ENCODE assay signal across 3 cellular contexts in genomic region chr5:34521628-34522290, GRCh38.
TF ChIP-seq lines count a peak whose summit lies in the region.

No MANE protein-coding gene starts in this region.

TF ChIP-seq in SK-N-SH, 30 proteins besides CTCF, POLR2A, EP300 and RAD21:
- TF ChIP-seq NFIC (IDR thresholded peaks at IDR 0.05; ENCODE audit: borderline replicate concordance) (no peak), USF1 (IDR thresholded peaks at IDR 0.05; ENCODE audit: borderline replicate concordance, low read depth) (no peak)

TF ChIP-seq in SK-N-SH treated with all-trans-retinoic acid at 6 μM for 48 hours, 23 proteins besides CTCF, POLR2A, EP300 and RAD21:
- no peak for TF ChIP-seq CSRNP3 (CRISPR knock-in tag; IDR thresholded peaks at IDR 0.05)
- no peak for TF ChIP-seq RARB (CRISPR knock-in tag; IDR thresholded peaks at IDR 0.05)
- no peak for TF ChIP-seq ZNF8 (CRISPR knock-in tag; IDR thresholded peaks at IDR 0.05)
- TF ChIP-seq ARNTL (CRISPR knock-in tag; IDR thresholded peaks at IDR 0.05; ENCODE audit: borderline replicate concordance, low read depth), result no peak
- TF ChIP-seq CSDC2 (CRISPR knock-in tag; IDR thresholded peaks at IDR 0.05), result no peak
- no peak for TF ChIP-seq ISL1 (CRISPR knock-in tag; IDR thresholded peaks at IDR 0.05)
- TF ChIP-seq TOX (CRISPR knock-in tag; IDR thresholded peaks at IDR 0.05; ENCODE audit: borderline replicate concordance), result no peak

TF ChIP-seq in H1, 55 proteins besides CTCF, POLR2A, EP300 and RAD21:
- no peak for TF ChIP-seq ATF2 (IDR thresholded peaks at IDR 0.05; ENCODE audit: low read length)
